ENCODE assay signal across 9 cellular contexts in genomic region chr16:55370762-55371482, GRCh38. TPM values are rescaled to one million over a fixed set of nuclear protein-coding genes. Genes with fewer than 3 reads are reported as not detected.
DNase-seq lines count a peak whose midpoint lies in the region; ATAC-seq and TF ChIP-seq lines count a peak whose summit lies in the region.
"Had no signal": no experiment of that assay in that cellular context is flagged by ENCODE, and none has a peak within 500 bp of the region (broad histone marks: within the 10 kb centered on the region; RNA-seq: fewer than 3 reads in every experiment).

No MANE protein-coding gene starts in this region.

- H3K36me3 Mint-ChIP-seq in mesothelial cell of epicardium, result no peaks in the 10 kb centered on the region

- H3K27me3 ChIP-seq in A673 (replicated peaks; ENCODE audit: insufficient read depth, low read depth, low read length, poor library complexity) (peaks cover 26% of the 10 kb centered on the region), NT2/D1 (ENCODE audit: insufficient read depth, insufficient read length) (peaks cover 37% of the 10 kb centered on the region), esophagus squamous epithelium (peaks cover 0 to 43% (median 0%) of the 10 kb centered on the region in 4 donors)

- H3K27ac Mint-ChIP-seq in mesothelial cell of epicardium, result no peak overlapping the region
- H3K27ac Mint-ChIP-seq: stimulated activated naive CD8-positive, alpha-beta T cell treated with anti-CD3 and anti-CD28 coated beads, Interleukin-15, Interleukin-2, amounts not matched to agents 100 ng/mL and 50 ng/mL, for 24 hours had no signal

- 10 to 26% methylated on average over 10 to 26 of the region's 26 CpGs for WGBS in esophagus squamous epithelium, 2 donors

- H3K9me3 ChIP-seq in A673 (ENCODE audit: low read depth, low read length, poor library complexity, severe bottlenecking) (no peaks in the 10 kb centered on the region), NT2/D1 (ENCODE audit: insufficient read depth, low read length) (no peaks in the 10 kb centered on the region), esophagus squamous epithelium (no peaks in the 10 kb centered on the region)

- intact Hi-C loops in A673 (cut with micrococcal nuclease; ENCODE audit: unreplicated experiment), result no loop called here
- intact Hi-C loops in esophagus squamous epithelium (cut with DNase I), result no loop called here

- peak overlapping the region; percentile 26 for H3K4me3 Mint-ChIP-seq in mesothelial cell of epicardium
- H3K4me3 Mint-ChIP-seq: stimulated activated naive CD8-positive, alpha-beta T cell treated with anti-CD3 and anti-CD28 coated beads, Interleukin-15, Interleukin-2, amounts not matched to agents 100 ng/mL and 50 ng/mL, for 24 hours had no signal

- no peak overlapping the region for H3K4me3 ChIP-seq in A673 (ENCODE audit: low read depth, low read length, poor library complexity, severe bottlenecking)
- no peak overlapping the region for H3K4me3 ChIP-seq in NT2/D1 (ENCODE audit: insufficient read length, low read depth)
- no peak overlapping the region for H3K4me3 ChIP-seq in esophagus squamous epithelium

- H3K36me3 ChIP-seq in A673 (ENCODE audit: insufficient read depth, low read length, poor library complexity, severe bottlenecking), result no peaks in the 10 kb centered on the region
- H3K36me3 ChIP-seq in NT2/D1 (ENCODE audit: insufficient read depth, insufficient read length, low read length), result no peaks in the 10 kb centered on the region
- H3K36me3 ChIP-seq in esophagus squamous epithelium, result no peaks in the 10 kb centered on the region

- H3K4me1 Mint-ChIP-seq in mesothelial cell of epicardium, result peaks cover 24% of the 10 kb centered on the region

- peaks cover 33% of the 10 kb centered on the region for H3K4me1 ChIP-seq in A673 (ENCODE audit: insufficient read depth, low read length, poor library complexity, severe bottlenecking)
- H3K4me1 ChIP-seq in NT2/D1 (ENCODE audit: insufficient read depth, insufficient read length), result no peaks in the 10 kb centered on the region
- H3K4me1 ChIP-seq in esophagus squamous epithelium, result peaks cover 0 to 32% (median 0%) of the 10 kb centered on the region in 3 donors

- no TSS peak for BruUV-seq in A673 (replicated peaks; lab: Mats Ljungman, UMichigan)

- CTCF ChIA-PET in A673 (lab: Charles Lee), result no interaction called here

- in situ Hi-C loops in GM13977 (cut with MboI; ENCODE audit: low pct_unique_long_range_greater_than_20kb, low sequenced_read_pairs, unreplicated experiment), result no loop called here

- POLR2A ChIA-PET in A673 (lab: Charles Lee; ENCODE audit: low non-redundant PET), result no interaction called here

- H3K27ac ChIP-seq in A673 (ENCODE audit: low read depth, low read length, poor library complexity, severe bottlenecking) (no peak overlapping the region), esophagus squamous epithelium (no peak overlapping the region)

- no peaks in the 10 kb centered on the region for H3K9me3 Mint-ChIP-seq in mesothelial cell of epicardium
- H3K9me3 Mint-ChIP-seq: stimulated activated naive CD8-positive, alpha-beta T cell treated with anti-CD3 and anti-CD28 coated beads, Interleukin-15, Interleukin-2, amounts not matched to agents 100 ng/mL and 50 ng/mL, for 24 hours had no signal

- no peak for TF ChIP-seq POLR2A in esophagus squamous epithelium (IDR thresholded peaks at IDR 0.05)

- ATAC-seq in HG03095 (IDR thresholded peaks at IDR 0.05; ENCODE audit: unreplicated experiment), result no peak
- ATAC-seq in GM21381 (IDR thresholded peaks at IDR 0.05; ENCODE audit: unreplicated experiment), result no peak

- TF ChIP-seq CTCF in A673 (conservative IDR thresholded peaks at IDR 0.05; ENCODE audit: low read depth, low read length), result peak; percentile 65
- peak; percentile 33 for TF ChIP-seq CTCF in GM13977 (IDR thresholded peaks at IDR 0.05; ENCODE audit: extremely low read depth, insufficient read depth, missing control alignments)
- TF ChIP-seq CTCF in esophagus squamous epithelium (IDR thresholded peaks at IDR 0.05), result peak in 5 of 6 experiments; percentile 10 to 53 (median 26)
- no peak for TF ChIP-seq CTCF in mesothelial cell of epicardium (IDR thresholded peaks at IDR 0.05; ENCODE audit: unreplicated experiment)

- DNase-seq in A673 (ENCODE audit: low spot score) (peak; percentile 55), GM13977 (ENCODE audit: low spot score) (peak; percentile 17), NT2/D1 (ENCODE audit: low read depth, low spot score) (peak; percentile 63), esophagus squamous epithelium (lab: John Stamatoyannopoulos, UW) (no peak), mesothelial cell of epicardium (ENCODE audit: low spot score in 2 of 2, unreplicated experiment in 2 of 2) (peak; percentile 30 to 70), HT-29 (ENCODE audit: low spot score) (no peak)

- peaks cover 76% of the 10 kb centered on the region for H3K27me3 Mint-ChIP-seq in mesothelial cell of epicardium (ENCODE audit: low read depth)

- H3K9ac ChIP-seq in NT2/D1 (ENCODE audit: insufficient read length, low read depth), result no peak overlapping the region

RNA-seq across cellular contexts. Expression of gene IRX6, which starts 46.9 kb away (rescaled TPM):
- total RNA-seq in A673 (2021) (0.09 TPM in 1 of 2 replicates, not detected in the other), esophagus squamous epithelium (under 1 TPM; 0.18 to 0.91 (median 0.56) TPM), mesothelial cell of epicardium (0.34 to 0.44 TPM (median 0.38 TPM) in 3 replicates)
- total RNA-seq in HT-29 (2014; rRNA removed; shearing (Covaris generic)), result not detected in 2 replicates

Comparison
In these comparisons a context has a peak if more than half of its experiments do, and no peak if none do; other contexts are left out.
1. DNase-seq: peak in A673 (single experiment), GM13977 (single experiment), NT2/D1 (single experiment) and mesothelial cell of epicardium (2 of 2); none in esophagus squamous epithelium (single experiment) and HT-29 (single experiment).